8 cellular contexts compared by ENCODE assay signal in genomic region chr11:47616726-47617416, GRCh38. TPM values are rescaled to one million over a fixed set of nuclear protein-coding genes. Genes with fewer than 3 reads are reported as not detected.
A peak's percentile ranks its signal among the peaks of the same experiment; 100 is the strongest.
DNase-seq lines count a peak whose midpoint lies in the region; ATAC-seq and TF ChIP-seq lines count a peak whose summit lies in the region.

No MANE protein-coding gene starts in this region.

- ATAC-seq in DND-41 (ENCODE audit: insufficient read depth, low read depth) = peak; percentile 49; the same call in 1 of the 3 replicates
- ATAC-seq in esophagus mucosa = peak; percentile 39
- ATAC-seq in natural killer cell = no peak
- no peak for ATAC-seq in HG02938 (IDR thresholded peaks at IDR 0.05; ENCODE audit: unreplicated experiment)
- ATAC-seq in CD4-positive, alpha-beta T cell (ENCODE audit: poor library complexity) = no peak

- peak overlapping the region; percentile 81 for H3K4me3 Mint-ChIP-seq in natural killer cell
- H3K4me3 Mint-ChIP-seq in CD4-positive, alpha-beta T cell = no peak overlapping the region

- H3K9ac ChIP-seq in DND-41 (ENCODE audit: low read depth, low read length) = no peak overlapping the region

- no peak overlapping the region for H3K4me2 ChIP-seq in DND-41 (ENCODE audit: insufficient read depth, low read length)

- H3K4me1 Mint-ChIP-seq in natural killer cell = peaks cover 20 to 22% of the 10 kb centered on the region in 2 donors
- no peaks in the 10 kb centered on the region for H3K4me1 Mint-ChIP-seq in CD4-positive, alpha-beta T cell (ENCODE audit: low read depth)

- POLR2A ChIA-PET in HEK293T (lab: Yijun Ruan, JAX) = no interaction called here
- POLR2A ChIA-PET in CD4-positive, alpha-beta T cell (lab: Charles Lee) = no interaction called here

- H2AFZ ChIP-seq in DND-41 (ENCODE audit: low read depth, low read length) = no peak overlapping the region

- TF ChIP-seq CTCF in DND-41 (IDR thresholded peaks at IDR 0.05; ENCODE audit: borderline replicate concordance, extremely low read depth, low read length, poor library complexity, severe bottlenecking) = peak; percentile 52
- peak in 5 of 6 experiments; percentile 30 to 55 (median 44) for TF ChIP-seq CTCF in Peyer's patch (IDR thresholded peaks at IDR 0.05)
- no peak for TF ChIP-seq CTCF in natural killer cell (IDR thresholded peaks at IDR 0.05)
- no peak for TF ChIP-seq CTCF in CD4-positive, alpha-beta T cell (IDR thresholded peaks at IDR 0.05)

- no peak overlapping the region for H3K4me3 ChIP-seq in DND-41 (ENCODE audit: low read depth in 1 of 2, low read length in 2 of 2)
- no peak overlapping the region for H3K4me3 ChIP-seq in Peyer's patch

- no peak overlapping the region for H3K27ac Mint-ChIP-seq in natural killer cell
- no peak overlapping the region for H3K27ac Mint-ChIP-seq in CD4-positive, alpha-beta T cell

- no peaks in the 10 kb centered on the region for H3K79me2 ChIP-seq in DND-41 (ENCODE audit: insufficient read depth, low read length)

- intact Hi-C loops in natural killer cell (cut with micrococcal nuclease) = no loop called here
- intact Hi-C loops in CD4-positive, alpha-beta T cell (cut with DNase I, micrococcal nuclease) = no loop called here

- DNase-seq in DND-41 = peak; percentile 30
- DNase-seq in HEK293T (ENCODE audit: extremely low spot score) = peak; percentile 48
- peak in 1 of 3 donors; percentile 54 for DNase-seq in Peyer's patch
- DNase-seq in natural killer cell = no peak
- no peak for DNase-seq in HuH-7.5 (ENCODE audit: low spot score)
- no peak for DNase-seq in CD4-positive, alpha-beta T cell

- H3K4me1 ChIP-seq in DND-41 (ENCODE audit: insufficient read depth, low read length) (no peaks in the 10 kb centered on the region), Peyer's patch (no peaks in the 10 kb centered on the region)

- H3K36me3 Mint-ChIP-seq in natural killer cell = peaks cover 9% of the 10 kb centered on the region
- peaks cover 28% of the 10 kb centered on the region for H3K36me3 Mint-ChIP-seq in CD4-positive, alpha-beta T cell (ENCODE audit: low read depth)

- CTCF ChIA-PET in HEK293T (lab: Yijun Ruan, JAX) = interaction anchor here (0.6 to 1.0 kb wide), 2 partner anchors 51 to 109 kb away, joined by 3 to 6 read pairs; partner anchors contain the start of gene PTPMT1
- CTCF ChIA-PET in CD4-positive, alpha-beta T cell (lab: Charles Lee) = no interaction called here

- no peaks in the 10 kb centered on the region for H3K27me3 ChIP-seq in DND-41 (ENCODE audit: insufficient read depth, low read length, poor library complexity)
- H3K27me3 ChIP-seq in Peyer's patch = no peaks in the 10 kb centered on the region
- no peaks in the 10 kb centered on the region for H3K27me3 ChIP-seq in CD4-positive, alpha-beta T cell (ENCODE audit: control insufficient read depth, insufficient read depth, low read length)

- H4K20me1 ChIP-seq in DND-41 (ENCODE audit: insufficient read depth, low read length) = no peaks in the 10 kb centered on the region

- no peaks in the 10 kb centered on the region for H3K9me3 Mint-ChIP-seq in natural killer cell
- H3K9me3 Mint-ChIP-seq in CD4-positive, alpha-beta T cell = no peaks in the 10 kb centered on the region

- H3K9me3 ChIP-seq in DND-41 (ENCODE audit: insufficient read depth, low read length, severe bottlenecking) = no peaks in the 10 kb centered on the region
- no peaks in the 10 kb centered on the region for H3K9me3 ChIP-seq in Peyer's patch
- H3K9me3 ChIP-seq in CD4-positive, alpha-beta T cell (ENCODE audit: control insufficient read depth, low read length) = no peaks in the 10 kb centered on the region

- H3K36me3 ChIP-seq in DND-41 (ENCODE audit: insufficient read depth, low read length) (peaks cover 49% of the 10 kb centered on the region), Peyer's patch (peaks cover 0 to 56% (median 0%) of the 10 kb centered on the region in 3 donors)

- H3K27me3 Mint-ChIP-seq in natural killer cell (ENCODE audit: low read depth in 2 of 2) = peaks cover 0 to 5% of the 10 kb centered on the region in 2 donors
- H3K27me3 Mint-ChIP-seq in CD4-positive, alpha-beta T cell = no peaks in the 10 kb centered on the region

- H3K27ac ChIP-seq in DND-41 (ENCODE audit: low read length) (no peak overlapping the region), Peyer's patch (no peak overlapping the region)
- H3K27ac ChIP-seq in CD4-positive, alpha-beta T cell (ENCODE audit: low read depth, low read length) = no peak overlapping the region

- TF ChIP-seq POLR2A in Peyer's patch (IDR thresholded peaks at IDR 0.05) = no peak

TF ChIP-seq in HEK293T, 16 proteins besides CTCF, POLR2A, EP300 and RAD21:
- TF ChIP-seq HDGF (IDR thresholded peaks at IDR 0.05; ENCODE audit: borderline replicate concordance) (no peak), ARNT (IDR thresholded peaks at IDR 0.05) (no peak), NFRKB (IDR thresholded peaks at IDR 0.05) (no peak), ZNF384 (IDR thresholded peaks at IDR 0.05) (no peak), ELF4 (IDR thresholded peaks at IDR 0.05) (no peak), PKNOX1 (IDR thresholded peaks at IDR 0.05) (no peak), TARDBP (IDR thresholded peaks at IDR 0.05) (no peak)

RNA-seq across cellular contexts. Expression of gene C1QTNF4, which starts 22.7 kb away (rescaled TPM):
- total RNA-seq in Peyer's patch (1 to 10 TPM in 2 of 4 donors, not detected in 2; 1.2 to 4.4 TPM), esophagus mucosa (not detected), natural killer cell (1 to 10 TPM in 2 of 3 donors, under 1 TPM in 1; 0.78 to 2.0 (median 1.3) TPM)
- under 1 TPM; 0.41 to 0.92 TPM for total RNA-seq in CD4-positive, alpha-beta T cell

RNA-seq across cellular contexts. Expression of gene MTCH2, which starts 25.5 kb away (rescaled TPM):
- total RNA-seq in Peyer's patch (100 to 1,000 TPM in 1 of 4 donors, 10 to 100 TPM in 3; 36.3 to 118 (median 75.8) TPM), esophagus mucosa (102 TPM), natural killer cell (10 to 100 TPM; 25.0 to 32.4 (median 31.4) TPM)
- total RNA-seq in CD4-positive, alpha-beta T cell = 10 to 100 TPM; 11.8 to 12.7 TPM

RNA-seq across cellular contexts. Expression of gene FAM180B, which starts 30.4 kb away (rescaled TPM):
- total RNA-seq in Peyer's patch (not detected), esophagus mucosa (not detected), natural killer cell (under 1 TPM in 1 of 3 donors, not detected in 2; 0.25 TPM)
- under 1 TPM; 0.55 to 0.92 TPM for total RNA-seq in CD4-positive, alpha-beta T cell

RNA-seq across cellular contexts. Expression of gene NDUFS3, which starts 38.0 kb away (rescaled TPM):
- 100 to 1,000 TPM; 109 to 152 (median 126) TPM for total RNA-seq in Peyer's patch
- total RNA-seq in esophagus mucosa = 103 TPM
- 100 to 1,000 TPM; 114 to 138 (median 115) TPM for total RNA-seq in natural killer cell
- total RNA-seq in CD4-positive, alpha-beta T cell = 100 to 1,000 TPM; 139 to 144 TPM

RNA-seq across cellular contexts. Expression of gene KBTBD4, which starts 38.1 kb away (rescaled TPM):
- total RNA-seq in Peyer's patch = 10 to 100 TPM in 2 of 4 donors, 1 to 10 TPM in 2; 6.6 to 11.9 (median 9.7) TPM
- 8.0 TPM for total RNA-seq in esophagus mucosa
- 10 to 100 TPM; 17.7 to 24.1 (median 20.9) TPM for total RNA-seq in natural killer cell
- 10 to 100 TPM; 29.1 to 30.2 TPM for total RNA-seq in CD4-positive, alpha-beta T cell

Comparison
In these comparisons a context has a peak if more than half of its experiments do, and no peak if none do; other contexts are left out.
1. ATAC-seq: peak in DND-41 (single experiment) and esophagus mucosa (single experiment); none in natural killer cell (0 of 3), HG02938 (single experiment) and CD4-positive, alpha-beta T cell (single experiment).
2. DNase-seq: peak in DND-41 (single experiment) and HEK293T (single experiment); none in natural killer cell (single experiment), HuH-7.5 (single experiment) and CD4-positive, alpha-beta T cell (0 of 10).
3. CTCF ChIP-seq: peak in DND-41 (single experiment) and Peyer's patch (5 of 6); none in natural killer cell (single experiment) and CD4-positive, alpha-beta T cell (single experiment).